Comparison of ENCODE assay signal across 8 cellular contexts in the genomic region with DNA sequence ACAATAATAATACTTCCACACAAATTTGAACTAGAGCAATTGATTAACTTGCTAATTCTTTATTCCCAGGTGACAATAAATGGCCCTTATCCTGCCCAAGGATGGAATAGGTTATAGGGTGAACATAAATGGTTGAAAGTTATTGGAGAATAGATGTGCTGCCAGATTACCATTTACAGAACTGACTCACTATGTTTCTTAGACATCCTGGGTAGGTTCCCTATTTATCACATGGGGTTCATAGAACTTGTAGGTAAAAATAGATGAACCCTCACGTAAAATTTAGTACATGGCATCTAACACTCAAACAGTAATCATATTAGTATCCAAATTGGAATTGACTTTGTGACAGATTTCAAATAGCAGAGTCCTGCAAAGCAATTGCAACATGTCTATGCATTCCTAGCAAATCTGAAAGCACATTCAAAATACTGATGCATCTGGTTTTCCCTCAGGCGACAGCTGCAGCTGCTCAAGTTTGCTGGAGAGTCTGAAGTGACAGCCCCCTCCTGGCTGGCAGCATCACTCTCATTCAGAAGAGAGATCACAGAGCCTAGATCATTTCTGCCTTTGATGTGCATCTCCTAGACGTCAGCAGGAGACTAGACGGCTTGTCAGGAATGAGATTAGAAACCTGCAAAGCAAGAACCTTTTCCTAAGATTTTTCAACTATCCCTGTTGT.
DNase-seq lines count a peak whose midpoint lies in the region; ATAC-seq and TF ChIP-seq lines count a peak whose summit lies in the region.

No MANE protein-coding gene starts in this region.

- H3K27ac Mint-ChIP-seq in mesothelial cell of epicardium, result peak overlapping the region; percentile 80

- ATAC-seq in HG02678 (IDR thresholded peaks at IDR 0.05; ENCODE audit: unreplicated experiment), result peak; percentile 40
- no peak for ATAC-seq in GM21529 (IDR thresholded peaks at IDR 0.05; ENCODE audit: unreplicated experiment)
- no peak for ATAC-seq in HG03469 (IDR thresholded peaks at IDR 0.05; ENCODE audit: unreplicated experiment)

- no peak overlapping the region for H3K9ac ChIP-seq in SK-N-MC (ENCODE audit: insufficient read length)

- peak; percentile 24 for DNase-seq in GM04504 (ENCODE audit: low read depth)
- no peak for DNase-seq in SK-N-MC (ENCODE audit: low read depth, low spot score)
- no peak for DNase-seq in mesothelial cell of epicardium (ENCODE audit: low spot score in 2 of 2, unreplicated experiment in 2 of 2)
- no peak for DNase-seq in activated effector memory CD4-positive, alpha-beta T cell treated with Interleukin-2 at 50 U/mL for 16 hours
- DNase-seq in iPS-NIHi11 (ENCODE audit: low spot score), result no peak

- peak overlapping the region; percentile 39 for H3K4me3 ChIP-seq in SK-N-MC

- no peaks in the 10 kb centered on the region for H3K36me3 Mint-ChIP-seq in mesothelial cell of epicardium

- H3K27me3 Mint-ChIP-seq in mesothelial cell of epicardium (ENCODE audit: low read depth), result no peaks in the 10 kb centered on the region

- H3K4me1 Mint-ChIP-seq in mesothelial cell of epicardium, result peaks cover 32% of the 10 kb centered on the region

- H3K27ac ChIP-seq in SK-N-MC, result no peak overlapping the region

- no peak for TF ChIP-seq CTCF in mesothelial cell of epicardium (IDR thresholded peaks at IDR 0.05; ENCODE audit: unreplicated experiment)

- H3K36me3 ChIP-seq in SK-N-MC (ENCODE audit: insufficient read depth, low read length), result no peaks in the 10 kb centered on the region

- no peak overlapping the region for H3K4me3 Mint-ChIP-seq in mesothelial cell of epicardium

- H3K9me3 Mint-ChIP-seq in mesothelial cell of epicardium, result peaks cover 4% of the 10 kb centered on the region

- H3K9me3 ChIP-seq in SK-N-MC (ENCODE audit: low read depth, low read length), result no peaks in the 10 kb centered on the region
